21 cellular contexts compared by ENCODE assay signal in genomic region chr12:40055776-40056175, GRCh38. TPM values are rescaled to one million over a fixed set of nuclear protein-coding genes. Genes with fewer than 3 reads are reported as not detected.
DNase-seq lines count a peak whose midpoint lies in the region; ATAC-seq, FAIRE-seq and TF ChIP-seq lines count a peak whose summit lies in the region.
"Had no signal": no experiment of that assay in that cellular context is flagged by ENCODE, and none has a peak within 500 bp of the region (broad histone marks: within the 10 kb centered on the region; RNA-seq: fewer than 3 reads in every experiment).

No MANE protein-coding gene starts in this region.

- H3K9ac ChIP-seq in endocrine pancreas (ENCODE audit: control insufficient read depth, insufficient read depth, low read length): no peak overlapping the region
- H3K9ac ChIP-seq: GM23248 had no signal

- POLR2A ChIA-PET in HEK293 (lab: Yijun Ruan, JAX): no interaction called here

- TF ChIP-seq CTCF in HEK293 (tag by site-specific recombination; IDR thresholded peaks at IDR 0.05) (no peak), pancreas (IDR thresholded peaks at IDR 0.05) (no peak)

- CTCF ChIA-PET in HEK293 (lab: Yijun Ruan, JAX): interaction anchor here (0.5 to 1.9 kb wide), 4 partner anchors 27 to 53 kb away, joined by 3 to 5 read pairs (median 4); no protein-coding TSS in a partner anchor

- H3K9me3 ChIP-seq in HEK293 (ENCODE audit: control insufficient read depth, insufficient read depth, low read depth, low read length): no peaks in the 10 kb centered on the region
- no peaks in the 10 kb centered on the region for H3K9me3 ChIP-seq in endocrine pancreas (ENCODE audit: control insufficient read depth, low read length)
- H3K9me3 ChIP-seq in pancreas: no peaks in the 10 kb centered on the region
- H3K9me3 ChIP-seq: A549 had no signal

- H3K4me1 ChIP-seq in HEK293 (ENCODE audit: control insufficient read depth, insufficient read depth, low read length) (peaks cover 32% of the 10 kb centered on the region), endocrine pancreas (ENCODE audit: control insufficient read depth, insufficient read depth, low read length) (peaks cover 32% of the 10 kb centered on the region), pancreas (peaks cover 0 to 8% (median 8%) of the 10 kb centered on the region in 3 donors)

- H3K4me3 ChIP-seq in HEK293 (ENCODE audit: low read depth, low read length) (no peak overlapping the region), endocrine pancreas (ENCODE audit: control insufficient read depth, insufficient read depth, low read length) (peak overlapping the region; percentile 47), pancreas (no peak overlapping the region)
- H3K4me3 ChIP-seq: A549, GM23248 had no signal

- FAIRE-seq in islet of Langerhans (lab: Jason Lieb, UNC) (peak; percentile 91), pancreas (lab: Jason Lieb, UNC) (peak; percentile 17)
- FAIRE-seq: A549, GM12891, GM18507, H1 had no signal

- intact Hi-C loops in pancreas (cut with DNase I): no loop called here

- no peak for DNase-seq in pancreas
- no peak for DNase-seq in activated gamma-delta T cell treated with Interleukin-2 at 50 U/mL for 16 hours
- DNase-seq in stimulated activated CD4-positive, alpha-beta T cell treated with anti-CD3 and anti-CD28 coated beads, Interleukin-12 subunit alpha, Interleukin-12 subunit beta, amount 100 ng/mL, for 4 hours: no peak
- DNase-seq: 8988T; C1 segment of cervical spinal cord; Calu3; CD4-positive, alpha-beta memory T cell; COR-L47; DMS79 treated with DMSO at 0.1 percent for 48 hours; GF-D8; H7 had no signal

- ATAC-seq in pancreas (no peak), GM21447 (IDR thresholded peaks at IDR 0.05; ENCODE audit: unreplicated experiment) (no peak), HG02798 (IDR thresholded peaks at IDR 0.05; ENCODE audit: poor library complexity, unreplicated experiment) (no peak)

- H3K36me3 ChIP-seq in HEK293 (ENCODE audit: control insufficient read depth in 2 of 2, insufficient read depth in 1 of 2, low read length in 2 of 2) (no peaks in the 10 kb centered on the region), endocrine pancreas (ENCODE audit: control insufficient read depth, insufficient read depth, low read length) (no peaks in the 10 kb centered on the region), pancreas (no peaks in the 10 kb centered on the region)

- H3K27me3 ChIP-seq in endocrine pancreas (ENCODE audit: control insufficient read depth, insufficient read depth, low read length) (no peaks in the 10 kb centered on the region), pancreas (no peaks in the 10 kb centered on the region)

- H3K27ac ChIP-seq in HEK293 (ENCODE audit: extremely low read depth, low read depth, low read length) (no peak overlapping the region), pancreas (no peak overlapping the region)
- H3K27ac ChIP-seq: A549, GM23248 had no signal

TF ChIP-seq in HEK293, 187 proteins besides CTCF, POLR2A, EP300 and RAD21:
- TF ChIP-seq ZNF600 (tag by site-specific recombination; IDR thresholded peaks at IDR 0.05): peak; percentile 36; the same call in 1 of the 2 replicates
- TF ChIP-seq ZNF548 (tag by site-specific recombination; IDR thresholded peaks at IDR 0.05): no peak
- peak; percentile 90 for TF ChIP-seq ZNF133 (tag by site-specific recombination; IDR thresholded peaks at IDR 0.05)
- TF ChIP-seq ZNF433 (tag by site-specific recombination; IDR thresholded peaks at IDR 0.05; ENCODE audit: low read depth): no peak
- peak; percentile 31; the same call in 1 of the 2 replicates for TF ChIP-seq ZNF146 (tag by site-specific recombination; IDR thresholded peaks at IDR 0.05)
- no peak for TF ChIP-seq ZNF2 (tag by site-specific recombination; IDR thresholded peaks at IDR 0.05)
TF ChIP-seq in HEK293: peak in this region for 3.

RNA-seq across cellular contexts. Expression of gene SLC2A13, which starts 50.1 kb away (rescaled TPM):
- 10 to 100 TPM in 1 of 6 donors, 1 to 10 TPM in 5; 5.2 to 10.7 (median 7.7) TPM for total RNA-seq in pancreas
- polyA plus RNA-seq in pancreas: 1 to 10 TPM; 2.7 to 5.6 TPM
